12 cellular contexts compared by ENCODE assay signal in genomic region chr10:95288273-95288672, GRCh38. TPM values are rescaled to one million over a fixed set of nuclear protein-coding genes. Genes with fewer than 3 reads are reported as not detected.
DNase-seq lines count a peak whose midpoint lies in the region; ATAC-seq, FAIRE-seq and TF ChIP-seq lines count a peak whose summit lies in the region.
"Had no signal": no experiment of that assay in that cellular context is flagged by ENCODE, and none has a peak within 500 bp of the region (broad histone marks: within the 10 kb centered on the region; RNA-seq: fewer than 3 reads in every experiment).

No MANE protein-coding gene starts in this region.

- no peak for TF ChIP-seq RAD21 in GM12878 (IDR thresholded peaks at IDR 0.05; ENCODE audit: insufficient read depth, low read depth, low read length)

- peaks cover 31% of the 10 kb centered on the region for H3K4me1 ChIP-seq in HUES48 (ENCODE audit: control insufficient read depth, insufficient read depth, low read length)
- H3K4me1 ChIP-seq in GM12878 (ENCODE audit: control insufficient read depth, insufficient read depth, low read length): peaks cover 33% of the 10 kb centered on the region
- H3K4me1 ChIP-seq in right lobe of liver: peaks cover 0 to 34% (median 10%) of the 10 kb centered on the region in 4 donors
- peaks cover 5 to 51% (median 38%) of the 10 kb centered on the region in 5 donors for H3K4me1 ChIP-seq in subcutaneous abdominal adipose tissue (ENCODE audit: control insufficient read depth in 5 of 5, insufficient read depth in 5 of 5, low read length in 5 of 5)

- H3K27ac Mint-ChIP-seq in activated naive CD8-positive, alpha-beta T cell treated with anti-CD3 and anti-CD28 coated beads for 36 hours: no peak overlapping the region
- H3K27ac Mint-ChIP-seq: activated CD8-positive, alpha-beta T cell treated with anti-CD3 and anti-CD28 coated beads for 36 hours; T-helper 17 cell had no signal

- TF ChIP-seq EP300 in GM12878 (IDR thresholded peaks at IDR 0.05; ENCODE audit: borderline replicate concordance in 1 of 2, control insufficient read depth in 1 of 2, low read depth in 2 of 2, low read length in 2 of 2): no peak

- peak overlapping the region; percentile 96 for H3K4me2 ChIP-seq in GM12878 (ENCODE audit: control insufficient read depth, insufficient read depth)

- no peak overlapping the region for H2AFZ ChIP-seq in GM12878 (ENCODE audit: control insufficient read depth, low read depth, low read length)

- H3K27me3 Mint-ChIP-seq in activated naive CD8-positive, alpha-beta T cell treated with anti-CD3 and anti-CD28 coated beads for 36 hours: peaks cover 64% of the 10 kb centered on the region

- TF ChIP-seq CTCF in GM12878 (IDR thresholded peaks at IDR 0.05 in 2 of 3, conservative IDR thresholded peaks at IDR 0.05 in 1 of 3; ENCODE audit: control insufficient read depth in 2 of 3, extremely low read depth in 1 of 3, insufficient read depth in 1 of 3, low read depth in 3 of 3, low read length in 3 of 3): no peak
- TF ChIP-seq CTCF in right lobe of liver (IDR thresholded peaks at IDR 0.05): no peak

- H3K9ac ChIP-seq in HUES48 (ENCODE audit: low read depth, low read length): no peak overlapping the region
- H3K9ac ChIP-seq in GM12878 (ENCODE audit: control insufficient read depth, insufficient read depth, low read length): peak overlapping the region; percentile 91
- peak overlapping the region in 1 of 5 donors; percentile 48 for H3K9ac ChIP-seq in subcutaneous abdominal adipose tissue (ENCODE audit: low read length in 5 of 5)

- no peak overlapping the region for H3K4me3 Mint-ChIP-seq in activated naive CD8-positive, alpha-beta T cell treated with anti-CD3 and anti-CD28 coated beads for 36 hours
- H3K4me3 Mint-ChIP-seq: activated CD8-positive, alpha-beta T cell treated with anti-CD3 and anti-CD28 coated beads for 36 hours; T-helper 17 cell had no signal

- peak overlapping the region; percentile 88 for H3K4me3 ChIP-seq in HUES48 (ENCODE audit: low read depth, low read length)
- H3K4me3 ChIP-seq in GM12878: peak overlapping the region; percentile 97
- H3K4me3 ChIP-seq in right lobe of liver: peak overlapping the region in 1 of 3 donors; percentile 92
- H3K4me3 ChIP-seq in subcutaneous abdominal adipose tissue (ENCODE audit: low read depth in 1 of 5, low read length in 5 of 5): peak overlapping the region in 3 of 5 donors; percentile 72 to 88 (median 84)

- CTCF ChIA-PET in GM12878 (lab: Yijun Ruan, JAX): interaction anchor here (0.5 to 16.6 kb wide), 13 partner anchors 10 to 97 kb away, joined by 3 to 348 read pairs (median 5); no protein-coding TSS in a partner anchor

- RAD21 ChIA-PET in GM12878 (lab: Charles Lee; ENCODE audit: unreplicated experiment): interaction anchor here (0.6 to 6.2 kb wide), 12 partner anchors 9 to 406 kb away, joined by 3 to 139 read pairs (median 4); partner anchors contain the start of gene TCTN3

- H3K36me3 ChIP-seq in HUES48 (ENCODE audit: control insufficient read depth, insufficient read depth, low read length): peaks cover 20% of the 10 kb centered on the region
- H3K36me3 ChIP-seq in GM12878 (ENCODE audit: control insufficient read depth in 2 of 2, insufficient read depth in 2 of 2, low read length in 1 of 2): peaks cover 0 to 11% of the 10 kb centered on the region in 2 experiments; a peak in 1 of 4 replicates
- H3K36me3 ChIP-seq in right lobe of liver: no peaks in the 10 kb centered on the region
- no peaks in the 10 kb centered on the region for H3K36me3 ChIP-seq in subcutaneous abdominal adipose tissue (ENCODE audit: control insufficient read depth in 5 of 5, insufficient read depth in 5 of 5, low read length in 5 of 5)

- FAIRE-seq in GM12878 (lab: Jason Lieb, UNC): no peak

- H3K4me1 Mint-ChIP-seq in activated naive CD8-positive, alpha-beta T cell treated with anti-CD3 and anti-CD28 coated beads for 36 hours: peaks cover 2% of the 10 kb centered on the region

- SMC1A ChIA-PET in GM12878 (lab: Charles Lee; ENCODE audit: uncharacterized antibody, unreplicated experiment): interaction anchor here (0.5 to 14.9 kb wide), 23 partner anchors 7 to 332 kb away, joined by 3 to 313 read pairs (median 6); no protein-coding TSS in a partner anchor

- intact Hi-C loops in GM12878 (cut with micrococcal nuclease; ENCODE audit: unreplicated experiment) (loop anchor here (5.0 kb wide), 1 partner anchor 106 kb away; no protein-coding TSS in a partner anchor), right lobe of liver (cut with DNase I) (no loop called here)

- WGBS in GM12878 (ENCODE audit: insufficient coverage, insufficient replicate concordance, low lambda C conversion rate, missing lambda C conversion rate): 33% methylated on average over 1 of the region's 1 CpG
- WGBS in right lobe of liver (ENCODE audit: insufficient coverage, low coverage, low lambda C conversion rate, missing lambda C conversion rate): 60% methylated on average over 1 of the region's 1 CpG

- H3K27ac ChIP-seq in HUES48 (ENCODE audit: low read depth, low read length) (no peak overlapping the region), GM12878 (ENCODE audit: control insufficient read depth, insufficient read depth) (peak overlapping the region; percentile 34; the same call in 1 of the 2 replicates), right lobe of liver (peak overlapping the region; percentile 20 to 97 (median 90)), subcutaneous abdominal adipose tissue (ENCODE audit: low read depth, low read length) (peak overlapping the region; percentile 35)
- H3K27ac ChIP-seq: HL-60 had no signal

- H3K27me3 ChIP-seq in HUES48 (ENCODE audit: control insufficient read depth, insufficient read depth, low read length): peaks cover 8% of the 10 kb centered on the region
- H3K27me3 ChIP-seq in GM12878 (replicated peaks in 1 of 2; ENCODE audit: control insufficient read depth in 2 of 2, insufficient read depth in 2 of 2, low read length in 1 of 2): no peaks in the 10 kb centered on the region
- H3K27me3 ChIP-seq in right lobe of liver: no peaks in the 10 kb centered on the region
- no peaks in the 10 kb centered on the region for H3K27me3 ChIP-seq in subcutaneous abdominal adipose tissue (ENCODE audit: control insufficient read depth in 5 of 5, insufficient read depth in 4 of 5, low read length in 5 of 5)

- H4K20me1 ChIP-seq in GM12878 (ENCODE audit: control insufficient read depth, insufficient read depth): peaks cover 12% of the 10 kb centered on the region

- no peaks in the 10 kb centered on the region for H3K36me3 Mint-ChIP-seq in activated naive CD8-positive, alpha-beta T cell treated with anti-CD3 and anti-CD28 coated beads for 36 hours

- H3K79me2 ChIP-seq in GM12878 (ENCODE audit: control insufficient read depth, insufficient read depth, low read length): peaks cover 92% of the 10 kb centered on the region

- BruUV-seq in GM12878 (replicated peaks; lab: Mats Ljungman, UMichigan): no TSS peak

- POLR2A ChIA-PET in GM12878 (lab: Charles Lee): interaction anchor here (0.9 to 3.0 kb wide), 10 partner anchors 9 to 77 kb away, joined by 3 to 14 read pairs (median 4); no protein-coding TSS in a partner anchor

- TF ChIP-seq POLR2A in GM12878 (IDR thresholded peaks at IDR 0.05; ENCODE audit: low read depth, low read length) (no peak), right lobe of liver (IDR thresholded peaks at IDR 0.05) (no peak)

- H3K9me3 ChIP-seq in HUES48 (ENCODE audit: control insufficient read depth, insufficient read depth, low read length): no peaks in the 10 kb centered on the region
- H3K9me3 ChIP-seq in GM12878 (replicated peaks; ENCODE audit: control insufficient read depth, insufficient read depth, low read length): no peaks in the 10 kb centered on the region
- no peaks in the 10 kb centered on the region for H3K9me3 ChIP-seq in right lobe of liver
- H3K9me3 ChIP-seq in subcutaneous abdominal adipose tissue (ENCODE audit: control insufficient read depth in 5 of 5, low read length in 5 of 5): no peaks in the 10 kb centered on the region

- in situ Hi-C loops in GM12878 (cut with MboI): loop anchor here (10.0 kb wide), 1 partner anchor 987 kb away; the partner anchor contains the start of gene BLNK

- H3K9me3 Mint-ChIP-seq in activated naive CD8-positive, alpha-beta T cell treated with anti-CD3 and anti-CD28 coated beads for 36 hours: no peaks in the 10 kb centered on the region
- H3K9me3 Mint-ChIP-seq: activated CD8-positive, alpha-beta T cell treated with anti-CD3 and anti-CD28 coated beads for 36 hours had no signal

- ATAC-seq in GM12878 (peak; percentile 7; the same call in 2 of the 3 replicates), right lobe of liver (no peak), GM18861 (IDR thresholded peaks at IDR 0.05; ENCODE audit: unreplicated experiment) (no peak)
- ATAC-seq: activated CD8-positive, alpha-beta T cell treated with anti-CD3 and anti-CD28 coated beads for 36 hours; T-helper 17 cell had no signal

- DNase-seq in GM12878 (ENCODE audit: low read depth, low spot score) (no peak), right lobe of liver (no peak), H4 (ENCODE audit: low spot score) (no peak)
- no peak for DNase-seq in central memory CD4-positive, alpha-beta T cell
- DNase-seq in activated naive CD8-positive, alpha-beta T cell treated with anti-CD3 and anti-CD28 coated beads for 36 hours: no peak
- DNase-seq: activated CD8-positive, alpha-beta T cell treated with anti-CD3 and anti-CD28 coated beads for 36 hours; hypothalamus; T-helper 17 cell had no signal

TF ChIP-seq in GM12878, 131 proteins besides CTCF, POLR2A, EP300 and RAD21 (continues in another document):
- no peak for TF ChIP-seq HDGF (IDR thresholded peaks at IDR 0.05)

RNA-seq across cellular contexts. Expression of gene PDLIM1, which starts 2.5 kb away (rescaled TPM):
- 93.6 and 94.6 TPM in 2 replicates for total RNA-seq in GM12878 (2013; cell fraction: nucleolus; rRNA removed)
- total RNA-seq in GM12878 (2014; rRNA removed) (86.5 and 95.7 TPM in 2 replicates), GM12878 (2014; rRNA removed; fragmentation: Illumina TruSeq; extraction: Trizol) (204 and 212 TPM in 2 replicates), GM12878 (2021) (527 and 530 TPM in 2 replicates), right lobe of liver (100 to 1,000 TPM in 1 of 6 experiments, 10 to 100 TPM in 5; 63.9 to 105 (median 82.1) TPM)
- polyA plus RNA-seq in GM12878 (2011; ENCODE audit: low read depth): 553 TPM
- polyA plus RNA-seq in GM12878 (2011; rRNA removed) (133 and 220 TPM in 2 replicates), GM12878 (2014; fragmentation: Illumina TruSeq; extraction: Trizol) (688 and 698 TPM in 2 replicates), GM12878 (2014; fragmentation: Nextera tagmentation; extraction: Ambion mirVana) (100 to 1,000 TPM; 133 to 338 TPM), GM12878 (2014; rRNA removed) (280 and 305 TPM in 2 replicates), GM12878 (2016; fragmentation: Nextera tagmentation; extraction: Ambion mirVana) (100 to 1,000 TPM; 689 to 714 TPM)
- polyA plus RNA-seq in GM12878 (2011; cell fraction: cytosol; rRNA removed): 344 and 508 TPM in 2 replicates
- 200 and 240 TPM in 2 replicates for polyA plus RNA-seq in GM12878 (2011; cell fraction: nucleus; rRNA removed)
- polyA plus RNA-seq in GM12878 (2012): 602 and 737 TPM in 2 replicates
- polyA minus RNA-seq in GM12878 (2011; rRNA and poly(A)+ RNA removed): 275 and 304 TPM in 2 replicates
- 146 and 173 TPM in 2 replicates for polyA minus RNA-seq in GM12878 (2011; cell fraction: cytosol; rRNA and poly(A)+ RNA removed)
- polyA minus RNA-seq in GM12878 (2011; cell fraction: nucleus; rRNA and poly(A)+ RNA removed): 58.8 and 86.6 TPM in 2 replicates
- total RNA-seq in activated naive CD8-positive, alpha-beta T cell treated with anti-CD3 and anti-CD28 coated beads for 36 hours: 1 to 10 TPM in 1 of 2 experiments, under 1 TPM in 1; 0.70 to 1.6 TPM
- 25.0 and 42.5 TPM in 2 replicates for total RNA-seq in H4 (2014; rRNA removed; shearing (Covaris generic))
